31 cellular contexts compared by ENCODE assay signal in genomic region chr15:67202991-67203390, GRCh38.
"Had no signal": no experiment of that assay in that cellular context is flagged by ENCODE, and none has a peak within 500 bp of the region (broad histone marks: within the 10 kb centered on the region; RNA-seq: fewer than 3 reads in every experiment).

No MANE protein-coding gene starts in this region.

- DNase-seq: activated CD4-positive, alpha-beta memory T cell treated with anti-CD3 and anti-CD28 coated beads, Interleukin-2, amount 10 ng/mL, durations not matched to agents 7 days and 5 days; activated CD4-positive, alpha-beta T cell treated with anti-CD3 and anti-CD28 coated beads for 1 hour; activated CD4-positive, alpha-beta T cell treated with anti-CD3 and anti-CD28 coated beads for 48 hours; activated CD4-positive, CD25-positive, alpha-beta regulatory T cell; activated CD8-positive, alpha-beta memory T cell treated with anti-CD3 and anti-CD28 coated beads for 24 hours; activated CD8-positive, alpha-beta memory T cell treated with anti-CD3 and anti-CD28 coated beads, Interleukin-2, amount 10 ng/mL, durations not matched to agents 7 days and 5 days; activated CD8-positive, alpha-beta memory T cell treated with anti-CD3 and anti-CD28 coated beads, Interleukin-2, amount 50 U/mL, for 48 hours; activated gamma-delta T cell treated with Interleukin-2 at 50 U/mL for 16 hours; activated naive CD4-positive, alpha-beta T cell treated with anti-CD3 and anti-CD28 coated beads for 36 hours; adrenal gland; body of pancreas; MM.1S; MV-4-11; NCI-H1092; NCI-H1436 treated with DMSO at 0.1 percent for 48 hours; NCI-H1694 treated with DMSO at 0.1 percent for 48 hours; NCI-H2029; NCI-H345; NCI-H524 treated with DMSO at 0.1 percent for 48 hours; PC-9; SW 1271; T-helper 1 cell; T-helper 2 cell; T-helper 9 cell; WERI-Rb-1 had no signal

- H2AFZ ChIP-seq: PC-9 had no signal

- H3K27ac ChIP-seq: adrenal gland, body of pancreas, breast epithelium, KMS-11, PC-9, RWPE1, WERI-Rb-1 had no signal

- H3K4me3 Mint-ChIP-seq: activated CD4-positive, alpha-beta memory T cell treated with anti-CD3 and anti-CD28 coated beads, Interleukin-2, amount 10 ng/mL, durations not matched to agents 7 days and 5 days; activated CD8-positive, alpha-beta memory T cell treated with anti-CD3 and anti-CD28 coated beads, Interleukin-2, amount 10 ng/mL, durations not matched to agents 7 days and 5 days; activated naive CD4-positive, alpha-beta T cell treated with anti-CD3 and anti-CD28 coated beads for 36 hours had no signal

- H3K27me3 Mint-ChIP-seq: activated CD4-positive, alpha-beta memory T cell treated with anti-CD3 and anti-CD28 coated beads, Interleukin-2, amount 10 ng/mL, durations not matched to agents 7 days and 5 days; activated CD8-positive, alpha-beta memory T cell treated with anti-CD3 and anti-CD28 coated beads, Interleukin-2, amount 10 ng/mL, durations not matched to agents 7 days and 5 days had no signal

- H3K4me3 ChIP-seq: adrenal gland, body of pancreas, breast epithelium, PC-9 had no signal

- H3K27me3 ChIP-seq: adrenal gland, body of pancreas, breast epithelium had no signal

- H3K9me3 ChIP-seq: adrenal gland, body of pancreas, breast epithelium had no signal

- H3K9ac ChIP-seq: KMS-11 had no signal

- H3K9me3 Mint-ChIP-seq: activated CD4-positive, alpha-beta memory T cell treated with anti-CD3 and anti-CD28 coated beads, Interleukin-2, amount 10 ng/mL, durations not matched to agents 7 days and 5 days; activated naive CD4-positive, alpha-beta T cell treated with anti-CD3 and anti-CD28 coated beads for 36 hours; activated naive CD4-positive, alpha-beta T cell treated with anti-CD3 and anti-CD28 coated beads, Interleukin-2, amount 50 U/mL, for 72 hours; activated T-helper 2 cell treated with anti-CD3 and anti-CD28 coated beads, Interferon-gamma antibody, Interleukin-2, Interleukin-4, amounts not matched to agents 10 μg/mL and 5 μg/mL and 100 μg/mL, durations not matched to agents 14 hours and 24 hours and 36 hours had no signal

- ATAC-seq: activated CD8-positive, alpha-beta memory T cell treated with anti-CD3 and anti-CD28 coated beads, Interleukin-2, amount 10 ng/mL, durations not matched to agents 7 days and 5 days; activated naive CD4-positive, alpha-beta T cell treated with anti-CD3 and anti-CD28 coated beads, Interleukin-2, amount 50 U/mL, for 72 hours; body of pancreas; Right ventricle myocardium inferior had no signal

- H3K27ac Mint-ChIP-seq: activated CD4-positive, alpha-beta memory T cell treated with anti-CD3 and anti-CD28 coated beads, Interleukin-2, amount 10 ng/mL, durations not matched to agents 7 days and 5 days; activated CD8-positive, alpha-beta memory T cell treated with anti-CD3 and anti-CD28 coated beads, Interleukin-2, amount 10 ng/mL, durations not matched to agents 7 days and 5 days; activated naive CD4-positive, alpha-beta T cell treated with anti-CD3 and anti-CD28 coated beads for 36 hours; activated naive CD4-positive, alpha-beta T cell treated with anti-CD3 and anti-CD28 coated beads, Interleukin-2, amount 50 U/mL, for 72 hours; activated T-helper 2 cell treated with anti-CD3 and anti-CD28 coated beads, Interferon-gamma antibody, Interleukin-2, Interleukin-4, amounts not matched to agents 10 μg/mL and 5 μg/mL and 100 μg/mL, durations not matched to agents 14 hours and 24 hours and 36 hours had no signal

- H3K4me2 ChIP-seq: KMS-11, PC-9 had no signal

- H3K4me1 ChIP-seq: breast epithelium had no signal
